8 cellular contexts compared by ENCODE assay signal in the genomic region with DNA sequence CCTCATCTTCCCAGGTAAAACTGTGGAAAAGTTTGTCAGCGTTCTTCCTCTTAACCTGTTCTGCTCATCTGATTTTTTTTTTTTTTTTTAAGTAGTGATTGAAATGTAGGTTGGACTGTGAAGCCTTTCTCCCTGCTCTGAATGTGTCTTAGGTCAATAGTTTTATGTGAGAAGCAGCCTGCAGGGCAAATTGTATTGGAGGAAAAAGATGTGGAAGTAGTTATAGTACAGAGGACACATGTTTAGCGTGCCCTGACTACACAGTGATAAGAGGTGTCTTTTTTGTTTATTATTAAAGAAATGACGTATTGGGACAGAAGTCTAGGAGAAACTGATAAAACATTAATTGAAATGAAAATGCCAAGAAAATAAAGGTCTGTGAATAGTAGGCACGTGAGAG. TPM values are rescaled to one million over a fixed set of nuclear protein-coding genes. Genes with fewer than 3 reads are reported as not detected.
DNase-seq lines count a peak whose midpoint lies in the region; ATAC-seq and TF ChIP-seq lines count a peak whose summit lies in the region.

No MANE protein-coding gene starts in this region.

- H3K27me3 ChIP-seq in tibial artery, result no peaks in the 10 kb centered on the region

- H3K9me3 ChIP-seq in tibial artery, result no peaks in the 10 kb centered on the region

- H3K36me3 Mint-ChIP-seq in activated T-cell treated with anti-CD3 and anti-CD28 coated beads, Interleukin-2, amount 50 U/mL, for 72 hours (ENCODE audit: insufficient read depth in 2 of 2), result peaks cover 3 to 9% of the 10 kb centered on the region in 2 donors
- peaks cover 11% of the 10 kb centered on the region for H3K36me3 Mint-ChIP-seq in activated naive CD8-positive, alpha-beta T cell treated with anti-CD3 and anti-CD28 coated beads for 36 hours

- no peak for DNase-seq in activated T-cell treated with anti-CD3 and anti-CD28 coated beads, Interleukin-2, amount 50 U/mL, for 72 hours
- no peak for DNase-seq in activated T-cell treated with anti-CD3 and anti-CD28 coated beads, Interleukin-2, amount 50 U/mL, for 48 hours
- DNase-seq in activated naive CD8-positive, alpha-beta T cell treated with anti-CD3 and anti-CD28 coated beads for 36 hours, result no peak
- DNase-seq in left colon (no peak), tibial artery (no peak), islet precursor cell (no peak), anterior cingulate cortex (lab: John Stamatoyannopoulos, UW) (no peak)

- H3K36me3 ChIP-seq in tibial artery, result peaks cover 0 to 21% (median 9%) of the 10 kb centered on the region in 3 donors

- TF ChIP-seq CTCF in tibial artery (IDR thresholded peaks at IDR 0.05), result no peak

- peak overlapping the region; percentile 74 to 76 for H3K4me3 ChIP-seq in tibial artery

- H3K9me3 Mint-ChIP-seq in activated T-cell treated with anti-CD3 and anti-CD28 coated beads, Interleukin-2, amount 50 U/mL, for 72 hours, result no peaks in the 10 kb centered on the region
- H3K9me3 Mint-ChIP-seq in activated naive CD8-positive, alpha-beta T cell treated with anti-CD3 and anti-CD28 coated beads for 36 hours, result no peaks in the 10 kb centered on the region

- peaks cover 35% of the 10 kb centered on the region for H3K4me1 Mint-ChIP-seq in activated T-cell treated with anti-CD3 and anti-CD28 coated beads, Interleukin-2, amount 50 U/mL, for 72 hours (ENCODE audit: low read depth)
- H3K4me1 Mint-ChIP-seq in activated naive CD8-positive, alpha-beta T cell treated with anti-CD3 and anti-CD28 coated beads for 36 hours, result peaks cover 31% of the 10 kb centered on the region

- peaks cover 0 to 25% (median 13%) of the 10 kb centered on the region in 4 donors for H3K4me1 ChIP-seq in tibial artery

- no peaks in the 10 kb centered on the region for H3K27me3 Mint-ChIP-seq in activated T-cell treated with anti-CD3 and anti-CD28 coated beads, Interleukin-2, amount 50 U/mL, for 72 hours (ENCODE audit: low read depth)
- H3K27me3 Mint-ChIP-seq in activated naive CD8-positive, alpha-beta T cell treated with anti-CD3 and anti-CD28 coated beads for 36 hours, result no peaks in the 10 kb centered on the region

- peak overlapping the region in 1 of 2 donors; percentile 82 for H3K27ac ChIP-seq in tibial artery

- peak overlapping the region; percentile 99 for H3K27ac Mint-ChIP-seq in activated T-cell treated with anti-CD3 and anti-CD28 coated beads, Interleukin-2, amount 50 U/mL, for 72 hours
- H3K27ac Mint-ChIP-seq in activated naive CD8-positive, alpha-beta T cell treated with anti-CD3 and anti-CD28 coated beads for 36 hours, result peak overlapping the region; percentile 85

- ATAC-seq in activated T-cell treated with anti-CD3 and anti-CD28 coated beads, Interleukin-2, amount 50 U/mL, for 72 hours (replicated peaks in 1 of 2), result no peak
- peak; percentile 71 for ATAC-seq in left colon
- ATAC-seq in HG03469 (IDR thresholded peaks at IDR 0.05; ENCODE audit: unreplicated experiment), result no peak

- H3K4me3 Mint-ChIP-seq in activated T-cell treated with anti-CD3 and anti-CD28 coated beads, Interleukin-2, amount 50 U/mL, for 72 hours, result peak overlapping the region; percentile 95 to 97
- peak overlapping the region; percentile 93 for H3K4me3 Mint-ChIP-seq in activated naive CD8-positive, alpha-beta T cell treated with anti-CD3 and anti-CD28 coated beads for 36 hours

- intact Hi-C loops in left colon (cut with DNase I, micrococcal nuclease), result no loop called here
- intact Hi-C loops in tibial artery (cut with DNase I; ENCODE audit: low total_unique reads), result no loop called here

RNA-seq across cellular contexts. Expression of a gene that starts 1.5 kb away (rescaled TPM):
- 10 to 100 TPM; 36.7 to 47.3 TPM for total RNA-seq in activated T-cell treated with anti-CD3 and anti-CD28 coated beads, Interleukin-2, amount 50 U/mL, for 72 hours
- 10 to 100 TPM; 32.0 to 34.7 TPM for total RNA-seq in activated naive CD8-positive, alpha-beta T cell treated with anti-CD3 and anti-CD28 coated beads for 36 hours
- total RNA-seq in left colon, result 10 to 100 TPM; 39.1 to 47.4 TPM
